In the genomic region with DNA sequence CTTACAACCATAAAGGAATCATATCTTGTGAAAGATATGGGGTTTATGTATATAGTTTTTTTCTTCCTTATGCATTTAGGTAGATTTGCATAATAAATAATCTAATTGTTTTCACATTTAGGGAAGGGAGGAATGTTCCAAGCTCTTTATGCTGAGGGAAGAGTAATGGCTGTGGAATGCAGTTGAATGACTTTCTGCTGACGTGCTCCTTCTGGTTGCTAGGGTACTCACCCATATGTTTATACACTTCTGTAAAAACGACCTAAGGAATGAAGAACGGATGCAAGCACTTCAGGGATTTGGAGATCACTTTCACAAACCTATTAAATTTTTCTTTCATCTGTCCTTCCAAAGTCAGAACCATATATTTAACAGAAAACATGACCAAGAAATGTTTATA, we compare ENCODE assay signal across 7 cellular contexts.
A peak's percentile ranks its signal among the peaks of the same experiment; 100 is the strongest.
DNase-seq lines count a peak whose midpoint lies in the region; ATAC-seq lines count a peak whose summit lies in the region.

No MANE protein-coding gene starts in this region.

- no peak for ATAC-seq in GM21528 (IDR thresholded peaks at IDR 0.05; ENCODE audit: low FRiP score, unreplicated experiment)
- no peak for ATAC-seq in GM19452 (IDR thresholded peaks at IDR 0.05; ENCODE audit: unreplicated experiment)

- DNase-seq in HS-5 (ENCODE audit: low read depth) (peak; percentile 87), amniotic epithelial cell (ENCODE audit: low read depth) (peak; percentile 98), iPS DF 4.7 (ENCODE audit: extremely low read depth, low spot score) (peak; percentile 94), stromal cell of bone marrow (ENCODE audit: low read depth) (peak; percentile 92), DMS79 treated with DMSO at 0.1 percent for 48 hours (lab: John Stamatoyannopoulos, UW) (no peak)
